ENCODE assay signal across 8 cellular contexts in genomic region chr19:15464394-15465385, GRCh38. TPM values are rescaled to one million over a fixed set of nuclear protein-coding genes. Genes with fewer than 3 reads are reported as not detected.
A peak's percentile ranks its signal among the peaks of the same experiment; 100 is the strongest.
DNase-seq lines count a peak whose midpoint lies in the region; TF ChIP-seq lines count a peak whose summit lies in the region.

TSS of gene RASAL3 (minus strand) at chr19:15464544. CDS start at chr19:15464358, 186 bp downstream.

- peaks cover 14% of the 10 kb centered on the region for H3K27me3 Mint-ChIP-seq in activated naive CD4-positive, alpha-beta T cell treated with anti-CD3 and anti-CD28 coated beads, Interleukin-2, amount 10 ng/mL, durations not matched to agents 7 days and 5 days

- H2AK5ac ChIP-seq in mesenchymal stem cell (ENCODE audit: low read length, severe bottlenecking): no peak within 1 kb of the TSS

- H2BK120ac ChIP-seq in mesenchymal stem cell (ENCODE audit: low read depth, low read length): no peak within 1 kb of the TSS

- H3K4me2 ChIP-seq in mesenchymal stem cell (ENCODE audit: low read length, poor library complexity, severe bottlenecking): no peak within 1 kb of the TSS

- H4K91ac ChIP-seq in mesenchymal stem cell (ENCODE audit: low read length): peak within 1 kb of the TSS; percentile 30

- no peaks in the 10 kb centered on the region for H3K36me3 ChIP-seq in mesenchymal stem cell (ENCODE audit: control insufficient read depth in 1 of 2, insufficient read depth in 2 of 2, low read depth in 1 of 2, low read length in 2 of 2)
- no peaks in the 10 kb centered on the region for H3K36me3 ChIP-seq in uterus

- no peak within 1 kb of the TSS for H3K18ac ChIP-seq in mesenchymal stem cell (ENCODE audit: low read depth in 1 of 2, low read length in 2 of 2)

- H4K8ac ChIP-seq in mesenchymal stem cell (ENCODE audit: low read length): no peak within 1 kb of the TSS

- CTCF ChIA-PET in activated naive CD4-positive, alpha-beta T cell treated with anti-CD3 and anti-CD28 coated beads, Interleukin-2, amount 10 ng/mL, durations not matched to agents 7 days and 5 days (lab: Charles Lee): interaction anchor here (1.7 to 2.9 kb wide), 3 partner anchors 10 to 91 kb away, joined by 4 to 23 read pairs (median 4); partner anchors contain the start of gene AKAP8L

- H3K9me3 ChIP-seq in mesenchymal stem cell (ENCODE audit: control insufficient read depth, low read length): no peaks in the 10 kb centered on the region
- H3K9me3 ChIP-seq in uterus: no peaks in the 10 kb centered on the region

- peak; percentile 75 for DNase-seq in GM19238 (ENCODE audit: insufficient read length, low spot score)
- DNase-seq in SKM-1 (lab: John Stamatoyannopoulos, UW; ENCODE audit: unreplicated experiment): peak; percentile 45
- peak; percentile 78 for DNase-seq in activated naive CD4-positive, alpha-beta T cell treated with anti-CD3 and anti-CD28 coated beads, Interleukin-2, amount 10 ng/mL, durations not matched to agents 7 days and 5 days
- no peak for DNase-seq in mesenchymal stem cell
- peak in 10 of 49 donors; percentile 4 to 25 (median 10) for DNase-seq in substantia nigra (lab: John Stamatoyannopoulos, UW)
- DNase-seq in NCI-H1092 treated with DMSO at 0.1 percent for 48 hours (lab: John Stamatoyannopoulos, UW): no peak
- DNase-seq in NCI-H82 (lab: John Stamatoyannopoulos, UW): no peak
- DNase-seq in uterus: no peak

- H3K9ac ChIP-seq in mesenchymal stem cell (ENCODE audit: low read length): no peak within 1 kb of the TSS

- H2BK15ac ChIP-seq in mesenchymal stem cell (ENCODE audit: low read depth, poor library complexity, severe bottlenecking): peak within 1 kb of the TSS; percentile 12

- H3K36me3 Mint-ChIP-seq in activated naive CD4-positive, alpha-beta T cell treated with anti-CD3 and anti-CD28 coated beads, Interleukin-2, amount 10 ng/mL, durations not matched to agents 7 days and 5 days: peaks cover 38% of the 10 kb centered on the region

- H3K79me1 ChIP-seq in mesenchymal stem cell (replicated peaks; ENCODE audit: low read length, poor library complexity, severe bottlenecking): no peaks in the 10 kb centered on the region

- TF ChIP-seq CTCF in uterus (IDR thresholded peaks at IDR 0.05): no peak

- H3K27ac ChIP-seq in mesenchymal stem cell (ENCODE audit: low read length, poor library complexity, severe bottlenecking) (no peak within 1 kb of the TSS), substantia nigra (ENCODE audit: low read depth, low read length, poor library complexity, severe bottlenecking) (peak within 1 kb of the TSS; percentile 51), uterus (no peak within 1 kb of the TSS)

- peaks cover 77% of the 10 kb centered on the region for H3K4me1 Mint-ChIP-seq in activated naive CD4-positive, alpha-beta T cell treated with anti-CD3 and anti-CD28 coated beads, Interleukin-2, amount 10 ng/mL, durations not matched to agents 7 days and 5 days

- no peak within 1 kb of the TSS for H3K14ac ChIP-seq in mesenchymal stem cell (ENCODE audit: low read length in 2 of 2)

- no peak within 1 kb of the TSS for H2BK12ac ChIP-seq in mesenchymal stem cell (ENCODE audit: low read length in 2 of 2)

- intact Hi-C loops in uterus (cut with DNase I; ENCODE audit: low total_unique reads): no loop called here

- no peak within 1 kb of the TSS for H2AFZ ChIP-seq in mesenchymal stem cell (ENCODE audit: low read depth, low read length)

- H3K4me1 ChIP-seq in mesenchymal stem cell (ENCODE audit: control insufficient read depth, insufficient read depth, low read depth, low read length) (peaks cover 3% of the 10 kb centered on the region), uterus (peaks cover 0 to 5% of the 10 kb centered on the region in 2 donors)

- H3K9me3 Mint-ChIP-seq in activated naive CD4-positive, alpha-beta T cell treated with anti-CD3 and anti-CD28 coated beads, Interleukin-2, amount 10 ng/mL, durations not matched to agents 7 days and 5 days: no peaks in the 10 kb centered on the region

- H3K23ac ChIP-seq in mesenchymal stem cell (ENCODE audit: low read length in 2 of 2): no peak within 1 kb of the TSS

- peak within 1 kb of the TSS; percentile 96 for H3K27ac Mint-ChIP-seq in activated naive CD4-positive, alpha-beta T cell treated with anti-CD3 and anti-CD28 coated beads, Interleukin-2, amount 10 ng/mL, durations not matched to agents 7 days and 5 days

- H3K4me3 ChIP-seq in mesenchymal stem cell (ENCODE audit: insufficient read depth in 1 of 2, low read depth in 1 of 2, low read length in 2 of 2): no peak within 1 kb of the TSS
- H3K4me3 ChIP-seq in uterus: no peak within 1 kb of the TSS

- TF ChIP-seq POLR2A in uterus (IDR thresholded peaks at IDR 0.05): no peak

- H3K4ac ChIP-seq in mesenchymal stem cell (ENCODE audit: low read depth in 1 of 2, low read length in 2 of 2): no peak within 1 kb of the TSS

- 71% methylated on average over 15 of the region's 17 CpGs for WGBS in mesenchymal stem cell

- H3K27me3 ChIP-seq in mesenchymal stem cell (ENCODE audit: control insufficient read depth in 1 of 2, insufficient read depth in 1 of 2, low read length in 2 of 2): peaks cover 7 to 54% of the 10 kb centered on the region in 2 experiments
- peaks cover 0 to 3% of the 10 kb centered on the region in 2 donors for H3K27me3 ChIP-seq in uterus

- no peak within 1 kb of the TSS for H2BK5ac ChIP-seq in mesenchymal stem cell (ENCODE audit: low read depth, low read length, poor library complexity, severe bottlenecking)

- H3K4me3 Mint-ChIP-seq in activated naive CD4-positive, alpha-beta T cell treated with anti-CD3 and anti-CD28 coated beads, Interleukin-2, amount 10 ng/mL, durations not matched to agents 7 days and 5 days: peak within 1 kb of the TSS; percentile 87

RNA-seq across cellular contexts. Expression of gene RASAL3, which starts in this region (rescaled TPM):
- 0.12 TPM for polyA plus RNA-seq in mesenchymal stem cell (2013, experiment 1 of 2)
- 0.18 TPM for polyA plus RNA-seq in mesenchymal stem cell (2013, experiment 2 of 2)
- total RNA-seq in uterus: 1 to 10 TPM in 2 of 4 donors, under 1 TPM in 1, not detected in 1; 0.51 to 4.3 (median 1.1) TPM

Comparison
In these comparisons a context has a peak if more than half of its experiments do, and no peak if none do; other contexts are left out.
1. DNase-seq: peak in GM19238 (single experiment), SKM-1 (single experiment) and activated naive CD4-positive, alpha-beta T cell treated with anti-CD3 and anti-CD28 coated beads, Interleukin-2, amount 10 ng/mL, durations not matched to agents 7 days and 5 days (single experiment); none in mesenchymal stem cell (single experiment), NCI-H1092 treated with DMSO at 0.1 percent for 48 hours (single experiment), NCI-H82 (single experiment) and uterus (0 of 2).